ENCODE assay signal across 18 cellular contexts in the genomic region with DNA sequence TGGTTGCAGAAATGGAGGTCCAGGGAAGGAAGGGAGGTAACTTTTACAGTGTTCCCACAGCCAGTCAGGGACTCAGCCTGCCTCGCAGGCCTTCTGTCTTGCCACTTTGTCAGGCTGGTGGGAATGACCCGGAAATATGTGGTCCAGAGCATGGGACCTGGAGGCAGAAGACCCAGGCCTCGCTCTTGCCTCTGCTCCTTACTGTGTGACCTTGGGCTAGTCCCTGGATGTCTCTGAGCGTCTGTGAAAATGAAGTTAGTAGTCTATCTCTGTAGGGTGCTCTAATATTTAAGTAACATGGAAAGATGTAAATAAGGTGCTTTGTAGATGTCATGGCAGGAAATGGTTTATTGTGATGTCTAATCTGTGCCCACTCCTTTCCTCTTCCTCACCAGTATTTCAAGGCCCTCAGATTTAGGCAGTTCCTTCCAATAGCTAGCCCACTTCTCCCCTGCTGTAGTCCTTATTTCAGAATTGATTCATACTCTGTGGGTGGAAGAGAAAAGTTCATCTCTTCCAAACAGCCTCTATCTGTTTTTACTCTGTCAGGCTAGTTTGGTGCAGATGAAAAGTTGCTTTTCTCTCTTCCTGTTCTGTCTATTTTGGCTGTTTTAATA. TPM values are rescaled to one million over a fixed set of nuclear protein-coding genes. Genes with fewer than 3 reads are reported as not detected.
DNase-seq lines count a peak whose midpoint lies in the region; ATAC-seq and TF ChIP-seq lines count a peak whose summit lies in the region.
"Had no signal": no experiment of that assay in that cellular context is flagged by ENCODE, and none has a peak within 500 bp of the region (broad histone marks: within the 10 kb centered on the region; RNA-seq: fewer than 3 reads in every experiment).

No MANE protein-coding gene starts in this region.

- H3K4me1 ChIP-seq in IMR-90 (ENCODE audit: control insufficient read depth, insufficient read depth, low read length): peaks cover 34% of the 10 kb centered on the region
- H3K4me1 ChIP-seq in vagina: peaks cover 5% of the 10 kb centered on the region
- H3K4me1 ChIP-seq: colonic mucosa, SJCRH30 had no signal

- peaks cover 30% of the 10 kb centered on the region for H3K9me1 ChIP-seq in IMR-90 (ENCODE audit: insufficient read depth, low read length)

- peak overlapping the region; percentile 35 for H3K18ac ChIP-seq in IMR-90 (ENCODE audit: low read depth, low read length)

- peak overlapping the region; percentile 84 for H2BK120ac ChIP-seq in IMR-90 (ENCODE audit: low read depth, low read length)

- H3K4me2 ChIP-seq in IMR-90 (ENCODE audit: low read depth, low read length): no peak overlapping the region

- ATAC-seq in activated CD4-positive, alpha-beta T cell treated with anti-CD3 and anti-CD28 coated beads for 36 hours: peak; percentile 89
- ATAC-seq in IMR-90 (ENCODE audit: low read depth) (no peak), HG03135 (IDR thresholded peaks at IDR 0.05; ENCODE audit: unreplicated experiment) (no peak)

- peaks cover 25% of the 10 kb centered on the region for H3K4me1 Mint-ChIP-seq in activated CD4-positive, alpha-beta T cell treated with anti-CD3 and anti-CD28 coated beads for 36 hours
- H3K4me1 Mint-ChIP-seq in endothelial cell (ENCODE audit: unreplicated experiment): peaks cover 75% of the 10 kb centered on the region
- peaks cover 40% of the 10 kb centered on the region for H3K4me1 Mint-ChIP-seq in stimulated activated naive CD8-positive, alpha-beta T cell treated with anti-CD3 and anti-CD28 coated beads, Interleukin-15, Interleukin-2, amounts not matched to agents 100 ng/mL and 50 ng/mL, for 24 hours (ENCODE audit: low read depth)

- dilution Hi-C loops in IMR-90 (cut with HindIII; ENCODE audit: low sequenced_read_pairs, unreplicated experiment): no loop called here

- no peak for TF ChIP-seq CTCF in IMR-90 (conservative IDR thresholded peaks at IDR 0.05; ENCODE audit: low read depth, low read length)
- no peak for TF ChIP-seq CTCF in endothelial cell (IDR thresholded peaks at IDR 0.05; ENCODE audit: unreplicated experiment)
- no peak for TF ChIP-seq CTCF in vagina (IDR thresholded peaks at IDR 0.05)

- H4K8ac ChIP-seq in IMR-90 (ENCODE audit: low read depth in 2 of 2, low read length in 2 of 2): peak overlapping the region in 1 of 2 experiments; percentile 48; a peak in 3 of 4 replicates

- H3K9me3 Mint-ChIP-seq in activated CD4-positive, alpha-beta T cell treated with anti-CD3 and anti-CD28 coated beads for 36 hours (ENCODE audit: low read depth): no peaks in the 10 kb centered on the region
- no peaks in the 10 kb centered on the region for H3K9me3 Mint-ChIP-seq in endothelial cell (ENCODE audit: unreplicated experiment)
- no peaks in the 10 kb centered on the region for H3K9me3 Mint-ChIP-seq in stimulated activated naive CD8-positive, alpha-beta T cell treated with anti-CD3 and anti-CD28 coated beads, Interleukin-15, Interleukin-2, amounts not matched to agents 100 ng/mL and 50 ng/mL, for 24 hours
- H3K9me3 Mint-ChIP-seq: CD4-positive, alpha-beta T cell had no signal

- TF ChIP-seq POLR2A in IMR-90 (IDR thresholded peaks at IDR 0.05; ENCODE audit: low read depth, low read length) (no peak), vagina (IDR thresholded peaks at IDR 0.05) (no peak)

- H4K20me1 ChIP-seq in IMR-90 (ENCODE audit: insufficient read depth, low read length): no peaks in the 10 kb centered on the region

- WGBS in IMR-90 (ENCODE audit: extremely low coverage in 2 of 2, insufficient read length in 1 of 2), 2 experiments: 100% methylated on average over 3 of the region's 4 CpGs; no CpG with 5 or more reads in 1 of the 2 experiments

- intact Hi-C loops in activated CD4-positive, alpha-beta T cell treated with anti-CD3 and anti-CD28 coated beads for 36 hours (cut with DNase I, micrococcal nuclease): no loop called here
- intact Hi-C loops in IMR-90 (cut with micrococcal nuclease) (no loop called here), vagina (cut with DNase I) (no loop called here)

- in situ Hi-C loops in IMR-90 (cut with MboI; ENCODE audit: low sequenced_read_pairs): no loop called here

- peak overlapping the region; percentile 75 for H3K4ac ChIP-seq in IMR-90 (ENCODE audit: low read depth, low read length)

- peak overlapping the region; percentile 10; the same call in 1 of the 2 replicates for H2BK20ac ChIP-seq in IMR-90 (ENCODE audit: low read depth, low read length)

- CTCF ChIA-PET in activated CD4-positive, alpha-beta T cell treated with anti-CD3 and anti-CD28 coated beads for 36 hours (lab: Charles Lee): interaction anchor here (1.2 kb wide), 1 partner anchor 8 kb away, joined by 5 read pairs; no protein-coding TSS in a partner anchor
- CTCF ChIA-PET in IMR-90 (lab: Yijun Ruan, JAX): no interaction called here

- H3K27ac ChIP-seq in IMR-90 (ENCODE audit: insufficient read depth, low read length) (peak overlapping the region; percentile 15; the same call in 1 of the 2 replicates), vagina (no peak overlapping the region)
- H3K27ac ChIP-seq: colonic mucosa, SJCRH30 had no signal

- peaks cover 22 to 93% of the 10 kb centered on the region in 2 experiments for H3K79me1 ChIP-seq in IMR-90 (ENCODE audit: low read depth in 1 of 2, low read length in 2 of 2)

- H3K27me3 ChIP-seq in IMR-90 (ENCODE audit: control insufficient read depth, insufficient read depth, low read length) (no peaks in the 10 kb centered on the region), vagina (no peaks in the 10 kb centered on the region)
- H3K27me3 ChIP-seq: ascending aorta, colonic mucosa, ovary, sigmoid colon had no signal

- peak overlapping the region; percentile 62 for H2BK5ac ChIP-seq in IMR-90 (ENCODE audit: low read depth, low read length, poor library complexity, severe bottlenecking)

- peak overlapping the region; percentile 21 for H3K27ac Mint-ChIP-seq in activated CD4-positive, alpha-beta T cell treated with anti-CD3 and anti-CD28 coated beads for 36 hours
- H3K27ac Mint-ChIP-seq in endothelial cell (ENCODE audit: unreplicated experiment): peak overlapping the region; percentile 43
- peak overlapping the region; percentile 90 for H3K27ac Mint-ChIP-seq in stimulated activated naive CD8-positive, alpha-beta T cell treated with anti-CD3 and anti-CD28 coated beads, Interleukin-15, Interleukin-2, amounts not matched to agents 100 ng/mL and 50 ng/mL, for 24 hours
- H3K27ac Mint-ChIP-seq: CD4-positive, alpha-beta T cell; IgD-negative memory B cell had no signal

- H4K91ac ChIP-seq in IMR-90 (ENCODE audit: insufficient read depth, low read depth, low read length): peak overlapping the region; percentile 49; the same call in 1 of the 2 replicates

- no peak overlapping the region for H3K4me3 Mint-ChIP-seq in activated CD4-positive, alpha-beta T cell treated with anti-CD3 and anti-CD28 coated beads for 36 hours
- no peak overlapping the region for H3K4me3 Mint-ChIP-seq in endothelial cell (ENCODE audit: unreplicated experiment)
- peak overlapping the region; percentile 9 for H3K4me3 Mint-ChIP-seq in stimulated activated naive CD8-positive, alpha-beta T cell treated with anti-CD3 and anti-CD28 coated beads, Interleukin-15, Interleukin-2, amounts not matched to agents 100 ng/mL and 50 ng/mL, for 24 hours
- H3K4me3 Mint-ChIP-seq: CD4-positive, alpha-beta T cell; IgD-negative memory B cell had no signal

- H3K14ac ChIP-seq in IMR-90 (replicated peaks; ENCODE audit: low read depth, low read length): peak overlapping the region; percentile 26

- peak overlapping the region; percentile 60; the same call in 1 of the 2 replicates for H4K5ac ChIP-seq in IMR-90 (ENCODE audit: low read depth, low read length)

- peak overlapping the region; percentile 21; the same call in 1 of the 2 replicates for H3K23ac ChIP-seq in IMR-90 (ENCODE audit: low read depth, low read length)

- POLR2A ChIA-PET in activated CD4-positive, alpha-beta T cell treated with anti-CD3 and anti-CD28 coated beads for 36 hours (lab: Charles Lee): no interaction called here
- POLR2A ChIA-PET in IMR-90 (lab: Charles Lee; ENCODE audit: unreplicated experiment): no interaction called here

- TF ChIP-seq RAD21 in IMR-90 (IDR thresholded peaks at IDR 0.05; ENCODE audit: low read length): no peak

- no TSS peak for BruUV-seq in IMR-90 (replicated peaks; lab: Mats Ljungman, UMichigan)

- no peak for DNase-seq in activated CD4-positive, alpha-beta T cell treated with anti-CD3 and anti-CD28 coated beads for 36 hours
- DNase-seq in activated CD4-positive, alpha-beta T cell treated with anti-CD3 and anti-CD28 coated beads for 48 hours: no peak
- no peak for DNase-seq in IMR-90
- no peak for DNase-seq in endothelial cell (ENCODE audit: low spot score)
- DNase-seq in vagina (ENCODE audit: extremely low spot score in 2 of 2): no peak
- DNase-seq in NCI-H146 (lab: John Stamatoyannopoulos, UW): no peak
- DNase-seq: activated CD4-positive, alpha-beta T cell treated with anti-CD3 and anti-CD28 coated beads, Interleukin-2, amount 50 U/mL, for 1 hour; CD4-positive, alpha-beta T cell; colonic mucosa; NCI-H2081 treated with DMSO at 0.1 percent for 48 hours; NCI-H524; sigmoid colon; SJCRH30 had no signal

- H2AFZ ChIP-seq in IMR-90 (replicated peaks; ENCODE audit: low read length, poor library complexity): no peak overlapping the region

- no peak overlapping the region for H3K9ac ChIP-seq in IMR-90 (ENCODE audit: low read depth, low read length)

- peak overlapping the region; percentile 92 for H2AK5ac ChIP-seq in IMR-90 (ENCODE audit: low read depth, low read length)

- peak overlapping the region; percentile 59 for H2AK9ac ChIP-seq in IMR-90 (replicated peaks; ENCODE audit: low read depth, low read length, poor library complexity)

- H3K36me3 ChIP-seq in IMR-90 (ENCODE audit: control insufficient read depth, insufficient read depth, low read length) (no peaks in the 10 kb centered on the region), vagina (no peaks in the 10 kb centered on the region)
- H3K36me3 ChIP-seq: ascending aorta, colonic mucosa, ovary, sigmoid colon, SJCRH30 had no signal

- no peaks in the 10 kb centered on the region for H3K9me3 ChIP-seq in IMR-90 (ENCODE audit: control insufficient read depth, insufficient read depth, low read length)
- H3K9me3 ChIP-seq in vagina: no peaks in the 10 kb centered on the region
- H3K9me3 ChIP-seq: ascending aorta, colonic mucosa, ovary, sigmoid colon, SJCRH30 had no signal

- H3K4me3 ChIP-seq in IMR-90 (ENCODE audit: insufficient read depth, low read depth, low read length) (no peak overlapping the region), vagina (no peak overlapping the region)
- H3K4me3 ChIP-seq: ascending aorta, colonic mucosa, ovary, sigmoid colon, SJCRH30 had no signal

- H3K56ac ChIP-seq in IMR-90 (ENCODE audit: extremely low read depth, insufficient read depth, low read length): no peak overlapping the region

- no peaks in the 10 kb centered on the region for H3K36me3 Mint-ChIP-seq in activated CD4-positive, alpha-beta T cell treated with anti-CD3 and anti-CD28 coated beads for 36 hours (ENCODE audit: low read depth)
- no peaks in the 10 kb centered on the region for H3K36me3 Mint-ChIP-seq in endothelial cell (ENCODE audit: low read depth, unreplicated experiment)
- H3K36me3 Mint-ChIP-seq in stimulated activated naive CD8-positive, alpha-beta T cell treated with anti-CD3 and anti-CD28 coated beads, Interleukin-15, Interleukin-2, amounts not matched to agents 100 ng/mL and 50 ng/mL, for 24 hours (ENCODE audit: low read depth): no peaks in the 10 kb centered on the region

- H2BK15ac ChIP-seq in IMR-90 (ENCODE audit: low read depth, low read length): peak overlapping the region; percentile 30; the same call in 1 of the 3 replicates

- no peaks in the 10 kb centered on the region for H3K27me3 Mint-ChIP-seq in activated CD4-positive, alpha-beta T cell treated with anti-CD3 and anti-CD28 coated beads for 36 hours
- peaks cover 11% of the 10 kb centered on the region for H3K27me3 Mint-ChIP-seq in endothelial cell (ENCODE audit: unreplicated experiment)
- no peaks in the 10 kb centered on the region for H3K27me3 Mint-ChIP-seq in stimulated activated naive CD8-positive, alpha-beta T cell treated with anti-CD3 and anti-CD28 coated beads, Interleukin-15, Interleukin-2, amounts not matched to agents 100 ng/mL and 50 ng/mL, for 24 hours
- H3K27me3 Mint-ChIP-seq: CD4-positive, alpha-beta T cell; IgD-negative memory B cell had no signal

RNA-seq across cellular contexts. Expression of a gene that starts 9.1 kb away (rescaled TPM):
- under 1 TPM; 0.09 to 0.11 TPM for total RNA-seq in activated CD4-positive, alpha-beta T cell treated with anti-CD3 and anti-CD28 coated beads for 36 hours
- total RNA-seq in IMR-90 (2012; rRNA removed): 9.3 and 9.7 TPM in 2 replicates
- polyA plus RNA-seq in IMR-90 (2012; rRNA removed): 39.3 and 43.2 TPM in 2 replicates
- polyA plus RNA-seq in IMR-90 (2012; cell fraction: cytosol; rRNA removed): 29.1 and 32.4 TPM in 2 replicates
- 24.4 and 27.5 TPM in 2 replicates for polyA plus RNA-seq in IMR-90 (2012; cell fraction: nucleus; rRNA removed; ENCODE audit: low replicate concordance)
- 71.7 TPM for total RNA-seq in endothelial cell (ENCODE audit: unreplicated experiment)
- 4.7 TPM for total RNA-seq in vagina
- total RNA-seq: CD4-positive, alpha-beta T cell; SJCRH30 had no signal

Comparison
In these comparisons a context has a peak if more than half of its experiments do, and no peak if none do; other contexts are left out.
1. H3K27ac Mint-ChIP-seq: peak in every context shown above with its lines; median percentile 90 in stimulated activated naive CD8-positive, alpha-beta T cell treated with anti-CD3 and anti-CD28 coated beads, Interleukin-15, Interleukin-2, amounts not matched to agents 100 ng/mL and 50 ng/mL, for 24 hours; 43 in endothelial cell; 21 in activated CD4-positive, alpha-beta T cell treated with anti-CD3 and anti-CD28 coated beads for 36 hours.